8 cellular contexts compared by ENCODE assay signal in the genomic region with DNA sequence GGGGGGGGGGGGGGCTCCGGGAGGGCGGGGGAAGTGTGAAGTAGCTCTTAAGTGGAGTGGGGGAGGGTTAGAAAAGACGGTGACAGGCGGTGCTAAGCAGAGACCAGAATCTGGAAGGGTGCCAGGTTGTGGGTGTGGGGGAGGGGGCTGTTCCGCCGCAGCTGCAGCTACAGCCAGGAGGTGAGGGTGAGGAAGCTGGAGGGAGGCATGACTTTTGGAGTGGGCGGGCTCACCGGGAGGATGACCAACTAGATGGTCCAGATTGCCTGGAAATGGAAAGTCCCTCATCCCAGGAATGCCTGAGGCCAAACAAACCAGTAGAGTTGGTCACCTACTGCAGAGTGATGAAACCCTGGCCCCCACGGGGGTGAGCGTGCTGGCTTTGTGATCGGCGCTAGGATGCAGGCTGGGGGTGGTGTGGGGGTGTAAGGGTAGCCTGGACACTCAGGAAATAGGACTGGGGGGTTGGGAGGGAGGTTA.
DNase-seq lines count a peak whose midpoint lies in the region; ATAC-seq and TF ChIP-seq lines count a peak whose summit lies in the region.

No MANE protein-coding gene starts in this region.

- H3K4me3 ChIP-seq in cardiac fibroblast (replicated peaks in 1 of 2; ENCODE audit: low read depth in 2 of 2, low read length in 2 of 2), result no peak overlapping the region

- POLR2A ChIA-PET in WTC11 (lab: Charles Lee), result interaction anchor here (0.6 to 1.2 kb wide), 2 partner anchors 13 to 183 kb away, joined by 5 to 6 read pairs; no protein-coding TSS in a partner anchor

- ATAC-seq in HG02938 (IDR thresholded peaks at IDR 0.05; ENCODE audit: unreplicated experiment), result peak; percentile 76
- ATAC-seq in WTC11, result peak; percentile 86
- no peak for ATAC-seq in GM19328 (IDR thresholded peaks at IDR 0.05; ENCODE audit: unreplicated experiment)

- peaks cover 98% of the 10 kb centered on the region for H3K27me3 Mint-ChIP-seq in WTC11 (ENCODE audit: low read depth)

- peaks cover 29% of the 10 kb centered on the region for H3K4me1 Mint-ChIP-seq in WTC11

- no peaks in the 10 kb centered on the region for H3K36me3 Mint-ChIP-seq in WTC11

- no peak overlapping the region for H3K27ac Mint-ChIP-seq in WTC11

- DNase-seq in ELR (ENCODE audit: low read depth) (peak; percentile 92), NCI-H2227 (lab: John Stamatoyannopoulos, UW; ENCODE audit: unreplicated experiment) (peak; percentile 88), WTC11 (ENCODE audit: low spot score) (peak; percentile 68), cardiac fibroblast (ENCODE audit: low read depth in 2 of 2) (peak; percentile 60 to 83), medulla oblongata (ENCODE audit: extremely low spot score) (peak; percentile 6)
- DNase-seq in stimulated activated CD8-positive, alpha-beta memory T cell treated with anti-CD3 and anti-CD28 coated beads, Interleukin-7, amount 100 ng/mL, for 4 hours (ENCODE audit: low read depth in 2 of 2), result peak; percentile 21 to 42

- H3K4me3 Mint-ChIP-seq in WTC11, result peak overlapping the region; percentile 56

- CTCF ChIA-PET in WTC11 (lab: Charles Lee), result interaction anchor here (0.5 to 1.6 kb wide), 7 partner anchors 138 to 453 kb away, joined by 3 to 8 read pairs (median 3); no protein-coding TSS in a partner anchor

- H3K9me3 Mint-ChIP-seq in WTC11, result no peaks in the 10 kb centered on the region

- no peak for TF ChIP-seq CTCF in WTC11 (IDR thresholded peaks at IDR 0.05)
- no peak for TF ChIP-seq CTCF in cardiac fibroblast (IDR thresholded peaks at IDR 0.05; ENCODE audit: low read depth, low read length)

TF ChIP-seq in WTC11, 78 proteins besides CTCF, POLR2A, EP300 and RAD21:
- TF ChIP-seq NR2C2 (CRISPR knock-in tag; IDR thresholded peaks at IDR 0.05) (no peak), ZNF317 (CRISPR knock-in tag; IDR thresholded peaks at IDR 0.05; ENCODE audit: borderline replicate concordance, low read depth) (no peak), ZNF263 (CRISPR knock-in tag; IDR thresholded peaks at IDR 0.05; ENCODE audit: low read depth) (0 out of 2 replicates have a peak, but pooled peaks have one; percentile 23), ZNF281 (CRISPR knock-in tag; IDR thresholded peaks at IDR 0.05) (0 out of 2 replicates have a peak, but pooled peaks have one; percentile 23)

Comparison
In these comparisons a context has a peak if more than half of its experiments do, and no peak if none do; other contexts are left out.
1. DNase-seq: peak in every context shown above with its lines; median percentile 92 in ELR; 88 in NCI-H2227; 72 in cardiac fibroblast; 68 in WTC11; 32 in stimulated activated CD8-positive, alpha-beta memory T cell treated with anti-CD3 and anti-CD28 coated beads, Interleukin-7, amount 100 ng/mL, for 4 hours; 6 in medulla oblongata.